Comparison of ENCODE assay signal across 1 cellular context in genomic region chr1:151281969-151282882, GRCh38.
A peak's percentile ranks its signal among the peaks of the same experiment; 100 is the strongest.
TF ChIP-seq lines count a peak whose summit lies in the region.

TSS of gene ZNF687 (plus strand) at chr1:151282299. CDS start at chr1:151286292, 3,993 bp downstream.

TF ChIP-seq in WTC11, 78 proteins besides CTCF, POLR2A, EP300 and RAD21 (continued from another document and continues in another):
- TF ChIP-seq ZNF512 (CRISPR knock-in tag; IDR thresholded peaks at IDR 0.05; ENCODE audit: borderline replicate concordance) (no peak), CBFB (CRISPR knock-in tag; IDR thresholded peaks at IDR 0.05; ENCODE audit: low read depth) (0 out of 2 replicates have a peak, but pooled peaks have one; percentile 18), ETV6 (CRISPR knock-in tag; IDR thresholded peaks at IDR 0.05) (no peak), ZNF423 (CRISPR knock-in tag; IDR thresholded peaks at IDR 0.05) (no peak), OVOL2 (CRISPR knock-in tag; IDR thresholded peaks at IDR 0.05; ENCODE audit: borderline replicate concordance) (no peak; the same call in 1 of the 2 replicates), MYBL2 (CRISPR knock-in tag; IDR thresholded peaks at IDR 0.05) (no peak), ZSCAN18 (CRISPR knock-in tag; IDR thresholded peaks at IDR 0.05) (no peak), ZNF263 (CRISPR knock-in tag; IDR thresholded peaks at IDR 0.05; ENCODE audit: low read depth) (peak; percentile 20; the same call in 1 of the 2 replicates), ERG (CRISPR knock-in tag; IDR thresholded peaks at IDR 0.05) (no peak), ZNF121 (CRISPR knock-in tag; IDR thresholded peaks at IDR 0.05) (no peak), FOXP1 (CRISPR knock-in tag; IDR thresholded peaks at IDR 0.05; ENCODE audit: borderline replicate concordance) (no peak), KAT7 (CRISPR knock-in tag; IDR thresholded peaks at IDR 0.05; ENCODE audit: borderline replicate concordance) (peak; percentile 59; the same call in 1 of the 2 replicates), ZNF281 (CRISPR knock-in tag; IDR thresholded peaks at IDR 0.05) (no peak; the same call in 1 of the 2 replicates), NFYB (CRISPR knock-in tag; conservative IDR thresholded peaks at IDR 0.05; ENCODE audit: low read depth) (peak; percentile 100), NFATC4 (CRISPR knock-in tag; IDR thresholded peaks at IDR 0.05) (no peak), TCF7 (CRISPR knock-in tag; IDR thresholded peaks at IDR 0.05; ENCODE audit: low read depth) (no peak), NR1H2 (CRISPR knock-in tag; IDR thresholded peaks at IDR 0.05) (no peak), SOX15 (CRISPR knock-in tag; IDR thresholded peaks at IDR 0.05) (no peak), ATF3 (CRISPR knock-in tag; conservative IDR thresholded peaks at IDR 0.05) (no peak), ZNF317 (CRISPR knock-in tag; IDR thresholded peaks at IDR 0.05; ENCODE audit: borderline replicate concordance, low read depth) (no peak), FOXP4 (CRISPR knock-in tag; IDR thresholded peaks at IDR 0.05) (no peak), SP1 (CRISPR knock-in tag; conservative IDR thresholded peaks at IDR 0.05) (peak; percentile 19), GRHL2 (CRISPR knock-in tag; IDR thresholded peaks at IDR 0.05; ENCODE audit: insufficient replicate concordance, severe bottlenecking) (no peak), ZNF396 (CRISPR knock-in tag; IDR thresholded peaks at IDR 0.05; ENCODE audit: borderline replicate concordance) (no peak), AR (CRISPR knock-in tag; IDR thresholded peaks at IDR 0.05) (no peak), CREM (CRISPR knock-in tag; IDR thresholded peaks at IDR 0.05) (no peak; the same call in 1 of the 2 replicates), ARID4B (CRISPR knock-in tag; IDR thresholded peaks at IDR 0.05; ENCODE audit: borderline replicate concordance) (peak; percentile 22; the same call in 1 of the 2 replicates), ZNF532 (CRISPR knock-in tag; IDR thresholded peaks at IDR 0.05; ENCODE audit: borderline replicate concordance) (no peak), MLX (CRISPR knock-in tag; IDR thresholded peaks at IDR 0.05) (no peak), MAX (CRISPR knock-in tag; IDR thresholded peaks at IDR 0.05) (no peak; the same call in 1 of the 2 replicates), CREB1 (CRISPR knock-in tag; IDR thresholded peaks at IDR 0.05) (no peak), PRRX2 (CRISPR knock-in tag; IDR thresholded peaks at IDR 0.05) (no peak)
